1 cellular context compared by ENCODE assay signal in the genomic region with DNA sequence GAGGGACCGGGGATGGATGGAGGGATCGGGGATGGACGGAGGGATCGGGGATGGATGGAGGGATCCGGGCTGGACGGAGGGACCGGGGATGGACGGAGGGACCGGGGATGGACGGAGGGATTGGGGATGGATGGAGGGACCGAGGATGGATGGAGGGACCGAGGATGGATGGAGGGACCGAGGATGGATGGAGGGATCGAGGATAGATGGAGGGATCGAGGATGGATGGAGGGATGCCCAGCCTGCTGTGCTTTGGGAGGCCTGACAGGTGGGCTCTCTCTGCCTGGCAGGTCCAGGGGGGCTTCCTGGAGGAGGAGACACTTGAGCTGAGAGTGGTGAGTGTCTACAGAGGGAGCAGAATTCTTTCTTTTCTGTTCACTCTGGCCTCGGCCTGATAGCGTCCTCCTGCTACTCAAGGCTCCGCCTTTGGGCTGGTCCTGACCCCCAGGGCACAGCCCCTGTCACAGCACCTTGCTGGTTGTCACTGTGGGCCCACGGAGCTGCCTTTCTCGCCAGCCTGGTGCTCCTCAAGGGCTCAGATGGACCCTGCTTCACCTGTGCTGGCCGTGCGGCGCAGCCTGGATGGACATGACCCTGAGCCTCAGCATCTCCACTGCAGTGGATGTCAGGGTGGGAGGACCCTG.
TF ChIP-seq lines count a peak whose summit lies in the region.

No MANE protein-coding gene starts in this region.

TF ChIP-seq in HepG2, 621 proteins besides CTCF, POLR2A, EP300 and RAD21 (continued from another document):
- TF ChIP-seq, protein P1, sequence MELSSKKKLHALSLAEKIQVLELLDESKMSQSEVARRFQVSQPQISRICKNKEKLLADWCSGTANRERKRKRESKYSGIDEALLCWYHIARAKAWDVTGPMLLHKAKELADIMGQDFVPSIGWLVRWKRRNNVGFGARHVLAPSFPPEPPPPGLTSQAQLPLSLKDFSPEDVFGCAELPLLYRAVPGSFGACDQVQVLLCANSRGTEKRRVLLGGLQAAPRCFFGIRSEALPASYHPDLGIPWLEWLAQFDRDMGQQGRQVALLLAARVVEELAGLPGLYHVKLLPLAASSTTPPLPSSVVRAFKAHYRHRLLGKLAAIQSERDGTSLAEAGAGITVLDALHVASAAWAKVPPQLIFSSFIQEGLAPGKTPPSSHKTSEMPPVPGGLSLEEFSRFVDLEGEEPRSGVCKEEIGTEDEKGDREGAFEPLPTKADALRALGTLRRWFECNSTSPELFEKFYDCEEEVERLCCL (CRISPR knock-in tag; IDR thresholded peaks at IDR 0.05; ENCODE audit: borderline replicate concordance), result no peak
- TF ChIP-seq AKAP8 (CRISPR knock-in tag; IDR thresholded peaks at IDR 0.05) (no peak), ADNP (CRISPR knock-in tag; IDR thresholded peaks at IDR 0.05) (no peak), NFE2L1 (CRISPR knock-in tag; IDR thresholded peaks at IDR 0.05; ENCODE audit: borderline replicate concordance) (no peak), SOX6 (IDR thresholded peaks at IDR 0.05) (no peak), SOX6 (CRISPR knock-in tag; IDR thresholded peaks at IDR 0.05) (no peak), NONO (IDR thresholded peaks at IDR 0.05) (no peak), NONO (CRISPR knock-in tag; conservative IDR thresholded peaks at IDR 0.05) (no peak), KAT7 (CRISPR knock-in tag; IDR thresholded peaks at IDR 0.05; ENCODE audit: borderline replicate concordance) (no peak), FLYWCH1 (CRISPR knock-in tag; IDR thresholded peaks at IDR 0.05) (no peak), GABPB1 (CRISPR knock-in tag; IDR thresholded peaks at IDR 0.05) (no peak), MEIS2 (CRISPR knock-in tag; IDR thresholded peaks at IDR 0.05) (no peak)
